9 cellular contexts compared by ENCODE assay signal in genomic region chr12:111304642-111305071, GRCh38.
A peak's percentile ranks its signal among the peaks of the same experiment; 100 is the strongest.
DNase-seq lines count a peak whose midpoint lies in the region; ATAC-seq, FAIRE-seq and TF ChIP-seq lines count a peak whose summit lies in the region.
"Had no signal": no experiment of that assay in that cellular context is flagged by ENCODE, and none has a peak within 500 bp of the region (broad histone marks: within the 10 kb centered on the region; RNA-seq: fewer than 3 reads in every experiment).

No MANE protein-coding gene starts in this region.

- no peak overlapping the region for H2AFZ ChIP-seq in PC-3 (ENCODE audit: low read length)

- no peak overlapping the region for H3K4me3 ChIP-seq in PC-3 (ENCODE audit: low read length)
- no peak overlapping the region for H3K4me3 ChIP-seq in cardiac fibroblast (replicated peaks in 1 of 2; ENCODE audit: low read depth in 2 of 2, low read length in 2 of 2)

- CTCF ChIA-PET in PC-3 (lab: Charles Lee), result no interaction called here

- ATAC-seq in PC-3 (no peak), HG03521 (IDR thresholded peaks at IDR 0.05; ENCODE audit: unreplicated experiment) (no peak), GM18907 (IDR thresholded peaks at IDR 0.05; ENCODE audit: unreplicated experiment) (no peak)

- no peaks in the 10 kb centered on the region for H4K20me1 ChIP-seq in PC-3 (ENCODE audit: low read length)

- intact Hi-C loops in PC-3 (cut with micrococcal nuclease), result no loop called here

- H3K27me3 ChIP-seq in PC-3 (ENCODE audit: low read length), result peaks cover 4% of the 10 kb centered on the region; the same call in 1 of the 2 replicates

- no peaks in the 10 kb centered on the region; the same call in 1 of the 2 replicates for H3K36me3 ChIP-seq in PC-3 (ENCODE audit: low read depth, low read length)

- no peak overlapping the region for H3K27ac ChIP-seq in PC-3 (ENCODE audit: low read length)

- TF ChIP-seq POLR2A in GM12891 (IDR thresholded peaks at IDR 0.05; ENCODE audit: low read depth, low read length), result no peak

- no TSS peak for BruUV-seq in PC-3 (replicated peaks; lab: Mats Ljungman, UMichigan)

- H3K9me2 ChIP-seq in PC-3 (replicated peaks; ENCODE audit: low read length), result no peaks in the 10 kb centered on the region

- peaks cover 19% of the 10 kb centered on the region for H3K9me3 ChIP-seq in PC-3 (ENCODE audit: low read length)

- TF ChIP-seq CTCF in PC-3 (conservative IDR thresholded peaks at IDR 0.05; ENCODE audit: low read depth, low read length) (peak; percentile 97), cardiac fibroblast (IDR thresholded peaks at IDR 0.05; ENCODE audit: low read depth, low read length) (peak; percentile 79)

- no peaks in the 10 kb centered on the region for H3K4me1 ChIP-seq in PC-3 (ENCODE audit: insufficient read depth, low read length)

- no peak overlapping the region for H3K9ac ChIP-seq in PC-3 (ENCODE audit: low read length)

- no peak for DNase-seq in GM12891 (ENCODE audit: insufficient read length, low spot score)
- peak; percentile 38 for DNase-seq in PC-3
- peak in 1 of 2 donors; percentile 37 for DNase-seq in cardiac fibroblast (ENCODE audit: low read depth in 2 of 2)
- peak; percentile 20 for DNase-seq in stimulated activated CD4-positive, alpha-beta T cell treated with anti-CD3 and anti-CD28 coated beads, Interleukin-12 subunit alpha, Interleukin-12 subunit beta, amount 100 ng/mL, for 4 hours
- no peak for DNase-seq in NCI-H2029 treated with DMSO at 0.1 percent for 48 hours (lab: John Stamatoyannopoulos, UW)
- DNase-seq in H4 (ENCODE audit: low spot score), result no peak
- DNase-seq: naive B cell had no signal

- no peaks in the 10 kb centered on the region for H3K79me2 ChIP-seq in PC-3 (ENCODE audit: low read length)

- POLR2A ChIA-PET in PC-3 (lab: Charles Lee; ENCODE audit: unreplicated experiment), result no interaction called here

- peak; percentile 54 for FAIRE-seq in GM12891 (lab: Jason Lieb, UNC)

- H3F3A ChIP-seq in PC-3 (ENCODE audit: low read length, unreplicated experiment), result no peaks in the 10 kb centered on the region

- H3K4me2 ChIP-seq in PC-3 (ENCODE audit: low read length), result no peak overlapping the region

TF ChIP-seq in GM12891, 5 proteins besides CTCF, POLR2A, EP300 and RAD21:
- no peak for TF ChIP-seq SPI1 (IDR thresholded peaks at IDR 0.05; ENCODE audit: low read depth, low read length)
- TF ChIP-seq TAF1 (IDR thresholded peaks at IDR 0.05; ENCODE audit: low read depth, low read length), result no peak
- TF ChIP-seq PAX5 (IDR thresholded peaks at IDR 0.05; ENCODE audit: insufficient read depth, low read length, severe bottlenecking), result no peak
- no peak for TF ChIP-seq POU2F2 (IDR thresholded peaks at IDR 0.05; ENCODE audit: low read depth, low read length)
- TF ChIP-seq POLR2AphosphoS5 (IDR thresholded peaks at IDR 0.05; ENCODE audit: low read depth, low read length), result no peak

Comparison
In these comparisons a context has a peak if more than half of its experiments do, and no peak if none do; other contexts are left out.
1. DNase-seq: peak in PC-3 (single experiment) and stimulated activated CD4-positive, alpha-beta T cell treated with anti-CD3 and anti-CD28 coated beads, Interleukin-12 subunit alpha, Interleukin-12 subunit beta, amount 100 ng/mL, for 4 hours (single experiment); none in GM12891 (single experiment), NCI-H2029 treated with DMSO at 0.1 percent for 48 hours (single experiment) and H4 (single experiment).